8 cellular contexts compared by ENCODE assay signal in genomic region chr19:18091217-18091608, GRCh38. TPM values are rescaled to one million over a fixed set of nuclear protein-coding genes. Genes with fewer than 3 reads are reported as not detected.
A peak's percentile ranks its signal among the peaks of the same experiment; 100 is the strongest.
DNase-seq lines count a peak whose midpoint lies in the region; ATAC-seq and TF ChIP-seq lines count a peak whose summit lies in the region.

No MANE protein-coding gene starts in this region.

- intact Hi-C loops in head of caudate nucleus (cut with DNase I) (no loop called here), PC-3 (cut with micrococcal nuclease) (no loop called here)

- no peak overlapping the region for H2AFZ ChIP-seq in PC-3 (ENCODE audit: low read length)

- H3K4me2 ChIP-seq in PC-3 (ENCODE audit: low read length): no peak overlapping the region

- POLR2A ChIA-PET in activated CD4-positive, alpha-beta memory T cell treated with anti-CD3 and anti-CD28 coated beads, Interleukin-2, amount 10 ng/mL, durations not matched to agents 7 days and 5 days (lab: Charles Lee): interaction anchor here (0.8 to 2.3 kb wide), 14 partner anchors 12 to 232 kb away, joined by 3 to 11 read pairs (median 3); partner anchors contain the start of genes CCDC124, JUND, LSM4 and RPL18A
- POLR2A ChIA-PET in PC-3 (lab: Charles Lee; ENCODE audit: unreplicated experiment): no interaction called here

- no peaks in the 10 kb centered on the region for H3K9me2 ChIP-seq in PC-3 (replicated peaks; ENCODE audit: low read length)

- no peak overlapping the region for H3K4me3 ChIP-seq in PC-3 (ENCODE audit: low read length)

- no peaks in the 10 kb centered on the region for H3F3A ChIP-seq in PC-3 (ENCODE audit: low read length, unreplicated experiment)

- no peak for TF ChIP-seq CTCF in PC-3 (conservative IDR thresholded peaks at IDR 0.05; ENCODE audit: low read depth, low read length)

- H3K9me3 Mint-ChIP-seq in activated CD4-positive, alpha-beta memory T cell treated with anti-CD3 and anti-CD28 coated beads, Interleukin-2, amount 10 ng/mL, durations not matched to agents 7 days and 5 days: no peaks in the 10 kb centered on the region

- no peak overlapping the region for H3K9ac ChIP-seq in PC-3 (ENCODE audit: low read length)

- no peaks in the 10 kb centered on the region for H3K79me2 ChIP-seq in PC-3 (ENCODE audit: low read length)

- peak overlapping the region; percentile 15 for H3K4me3 Mint-ChIP-seq in activated CD4-positive, alpha-beta memory T cell treated with anti-CD3 and anti-CD28 coated beads, Interleukin-2, amount 10 ng/mL, durations not matched to agents 7 days and 5 days

- H3K27ac Mint-ChIP-seq in activated CD4-positive, alpha-beta memory T cell treated with anti-CD3 and anti-CD28 coated beads, Interleukin-2, amount 10 ng/mL, durations not matched to agents 7 days and 5 days: peak overlapping the region; percentile 98

- no peaks in the 10 kb centered on the region for H3K27me3 Mint-ChIP-seq in activated CD4-positive, alpha-beta memory T cell treated with anti-CD3 and anti-CD28 coated beads, Interleukin-2, amount 10 ng/mL, durations not matched to agents 7 days and 5 days

- no peaks in the 10 kb centered on the region for H4K20me1 ChIP-seq in PC-3 (ENCODE audit: low read length)

- no peak overlapping the region for H3K27ac ChIP-seq in PC-3 (ENCODE audit: low read length)

- H3K4me1 ChIP-seq in PC-3 (ENCODE audit: insufficient read depth, low read length): no peaks in the 10 kb centered on the region

- H3K36me3 ChIP-seq in PC-3 (ENCODE audit: low read depth, low read length): no peaks in the 10 kb centered on the region

- CTCF ChIA-PET in activated CD4-positive, alpha-beta memory T cell treated with anti-CD3 and anti-CD28 coated beads, Interleukin-2, amount 10 ng/mL, durations not matched to agents 7 days and 5 days (lab: Charles Lee): interaction anchor here (0.7 to 2.1 kb wide), 9 partner anchors 8 to 238 kb away, joined by 3 to 24 read pairs (median 3); partner anchors contain the start of gene RPL18A
- CTCF ChIA-PET in PC-3 (lab: Charles Lee): interaction anchor here (0.6 kb wide), 1 partner anchor 256 kb away, joined by 3 read pairs; no protein-coding TSS in a partner anchor

- no peaks in the 10 kb centered on the region for H3K27me3 ChIP-seq in PC-3 (ENCODE audit: low read length)

- H3K36me3 Mint-ChIP-seq in activated CD4-positive, alpha-beta memory T cell treated with anti-CD3 and anti-CD28 coated beads, Interleukin-2, amount 10 ng/mL, durations not matched to agents 7 days and 5 days (ENCODE audit: low read depth): peaks cover 4% of the 10 kb centered on the region

- no TSS peak for BruUV-seq in PC-3 (replicated peaks; lab: Mats Ljungman, UMichigan)

- H3K9me3 ChIP-seq in PC-3 (ENCODE audit: low read length): no peaks in the 10 kb centered on the region

- ATAC-seq in HG03196 (IDR thresholded peaks at IDR 0.05; ENCODE audit: unreplicated experiment) (peak; percentile 39), PC-3 (no peak), GM18907 (IDR thresholded peaks at IDR 0.05; ENCODE audit: unreplicated experiment) (no peak), HG03025 (IDR thresholded peaks at IDR 0.05; ENCODE audit: low FRiP score, unreplicated experiment) (no peak)

- peak; percentile 88 for DNase-seq in activated CD4-positive, alpha-beta memory T cell treated with anti-CD3 and anti-CD28 coated beads, Interleukin-2, amount 10 ng/mL, durations not matched to agents 7 days and 5 days
- DNase-seq in head of caudate nucleus (peak in 25 of 42 donors; percentile 29 to 66 (median 44)), PC-3 (no peak), SHP77 (lab: John Stamatoyannopoulos, UW) (no peak)
- peak; percentile 75 for DNase-seq in stimulated activated CD8-positive, alpha-beta memory T cell treated with anti-CD3 and anti-CD28 coated beads, Interleukin-12 subunit alpha, Interleukin-12 subunit beta, amount 100 ng/mL, for 1 hour (ENCODE audit: low read depth)

- H3K4me1 Mint-ChIP-seq in activated CD4-positive, alpha-beta memory T cell treated with anti-CD3 and anti-CD28 coated beads, Interleukin-2, amount 10 ng/mL, durations not matched to agents 7 days and 5 days: peaks cover 64% of the 10 kb centered on the region

RNA-seq across cellular contexts. Expression of gene IL12RB1, which starts 4.5 kb away (rescaled TPM):
- 10 to 100 TPM; 66.1 to 70.6 TPM for total RNA-seq in activated CD4-positive, alpha-beta memory T cell treated with anti-CD3 and anti-CD28 coated beads, Interleukin-2, amount 10 ng/mL, durations not matched to agents 7 days and 5 days
- not detected in 2 replicates for total RNA-seq in PC-3 (2014; rRNA removed)

RNA-seq across cellular contexts. Expression of gene MAST3, which starts 6.4 kb away (rescaled TPM):
- 10 to 100 TPM; 29.2 to 29.9 TPM for total RNA-seq in activated CD4-positive, alpha-beta memory T cell treated with anti-CD3 and anti-CD28 coated beads, Interleukin-2, amount 10 ng/mL, durations not matched to agents 7 days and 5 days
- total RNA-seq in PC-3 (2014; rRNA removed): 6.7 and 8.1 TPM in 2 replicates

Comparison
In these comparisons a context has a peak if more than half of its experiments do, and no peak if none do; other contexts are left out.
1. DNase-seq: peak in activated CD4-positive, alpha-beta memory T cell treated with anti-CD3 and anti-CD28 coated beads, Interleukin-2, amount 10 ng/mL, durations not matched to agents 7 days and 5 days (single experiment), head of caudate nucleus (25 of 42) and stimulated activated CD8-positive, alpha-beta memory T cell treated with anti-CD3 and anti-CD28 coated beads, Interleukin-12 subunit alpha, Interleukin-12 subunit beta, amount 100 ng/mL, for 1 hour (single experiment); none in PC-3 (single experiment) and SHP77 (0 of 2).
2. RNA of gene IL12RB1, which starts 4.5 kb away (total RNA-seq): 66.1 to 70.6 TPM in activated CD4-positive, alpha-beta memory T cell treated with anti-CD3 and anti-CD28 coated beads, Interleukin-2, amount 10 ng/mL, durations not matched to agents 7 days and 5 days; not detected in PC-3; every median in the first group is over 10 times any median in the second.